In the genomic region with DNA sequence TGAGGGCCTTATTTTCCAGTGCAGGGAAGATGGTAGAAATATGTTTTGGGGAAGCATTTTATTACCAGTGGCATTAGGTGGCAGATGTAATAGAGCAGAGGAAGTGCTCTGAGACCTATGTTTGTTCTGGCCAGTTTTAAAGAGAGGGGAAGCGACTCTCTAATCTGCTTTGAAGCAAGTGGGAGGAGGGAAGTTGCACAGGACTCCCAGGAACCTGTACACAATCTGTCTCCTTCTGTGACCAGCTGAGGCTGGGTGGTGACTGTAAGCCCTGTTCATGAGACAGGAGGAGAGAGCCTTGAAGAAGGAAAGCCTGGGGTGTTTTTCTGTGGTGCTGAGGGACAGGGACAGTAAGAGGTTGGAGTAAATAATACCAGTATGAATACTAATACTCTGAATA, we compare ENCODE assay signal across 9 cellular contexts.
DNase-seq lines count a peak whose midpoint lies in the region; TF ChIP-seq lines count a peak whose summit lies in the region.
"Had no signal": no experiment of that assay in that cellular context is flagged by ENCODE, and none has a peak within 500 bp of the region (broad histone marks: within the 10 kb centered on the region; RNA-seq: fewer than 3 reads in every experiment).

No MANE protein-coding gene starts in this region.

- peak; percentile 10 for DNase-seq in DMS153 (lab: John Stamatoyannopoulos, UW)
- peak; percentile 58 for DNase-seq in NCI-H524 treated with DMSO at 0.1 percent for 48 hours (lab: John Stamatoyannopoulos, UW)
- DNase-seq in esophagus muscularis mucosa (ENCODE audit: extremely low spot score) = no peak
- DNase-seq in pons (ENCODE audit: low spot score) = peak; percentile 36
- DNase-seq in foreskin melanocyte = no peak
- DNase-seq in dorsolateral prefrontal cortex = no peak
- DNase-seq in activated naive CD4-positive, alpha-beta T cell treated with anti-CD3 and anti-CD28 coated beads, Interleukin-2, amount 10 ng/mL, durations not matched to agents 7 days and 5 days = no peak
- DNase-seq in activated CD4-positive, alpha-beta T cell treated with anti-CD3 and anti-CD28 coated beads, Interleukin-2, amount 50 U/mL, for 48 hours = no peak
- DNase-seq: stimulated activated naive CD8-positive, alpha-beta T cell treated with anti-CD3 and anti-CD28 coated beads, Interleukin-15, amount 100 ng/mL, for 72 hours had no signal

- no peaks in the 10 kb centered on the region for H3K27me3 Mint-ChIP-seq in activated naive CD4-positive, alpha-beta T cell treated with anti-CD3 and anti-CD28 coated beads, Interleukin-2, amount 10 ng/mL, durations not matched to agents 7 days and 5 days
- H3K27me3 Mint-ChIP-seq: stimulated activated naive CD8-positive, alpha-beta T cell treated with anti-CD3 and anti-CD28 coated beads, Interleukin-15, amount 100 ng/mL, for 72 hours had no signal

- H3K4me1 ChIP-seq in esophagus muscularis mucosa = peaks cover 45 to 67% (median 54%) of the 10 kb centered on the region in 4 donors

- peak; percentile 4 for TF ChIP-seq POLR2A in esophagus muscularis mucosa (IDR thresholded peaks at IDR 0.05; ENCODE audit: low read depth)

- WGBS in esophagus muscularis mucosa = 20% methylated on average over 1 of the region's 1 CpG

- no peak for TF ChIP-seq CTCF in esophagus muscularis mucosa (IDR thresholded peaks at IDR 0.05)
- no peak for TF ChIP-seq CTCF in dorsolateral prefrontal cortex (IDR thresholded peaks at IDR 0.05 in 54 of 56, conservative IDR thresholded peaks at IDR 0.05 in 2 of 56; ENCODE audit: low read depth in 1 of 56, partially characterized antibody in 56 of 56)

- H3K27me3 ChIP-seq in esophagus muscularis mucosa (no peaks in the 10 kb centered on the region), dorsolateral prefrontal cortex (no peaks in the 10 kb centered on the region)

- H3K36me3 Mint-ChIP-seq in activated naive CD4-positive, alpha-beta T cell treated with anti-CD3 and anti-CD28 coated beads, Interleukin-2, amount 10 ng/mL, durations not matched to agents 7 days and 5 days = peaks cover 45% of the 10 kb centered on the region

- H3K4me3 ChIP-seq in esophagus muscularis mucosa (peak overlapping the region; percentile 50 to 67 (median 56)), dorsolateral prefrontal cortex (no peak overlapping the region)

- intact Hi-C loops in esophagus muscularis mucosa (cut with DNase I) = loop anchor here (5.0 to 10.0 kb wide), 2 partner anchors 57 to 160 kb away; no protein-coding TSS in a partner anchor
- intact Hi-C loops in dorsolateral prefrontal cortex (cut with DNase I) = no loop called here

- H3K27ac ChIP-seq in esophagus muscularis mucosa (replicated peaks in 1 of 4) (peak overlapping the region; percentile 90 to 98 (median 94)), dorsolateral prefrontal cortex (peak overlapping the region in 7 of 59 donors; percentile 10 to 59 (median 21))

- no peak for TF ChIP-seq EP300 in esophagus muscularis mucosa (IDR thresholded peaks at IDR 0.05)

- CTCF ChIA-PET in activated naive CD4-positive, alpha-beta T cell treated with anti-CD3 and anti-CD28 coated beads, Interleukin-2, amount 10 ng/mL, durations not matched to agents 7 days and 5 days (lab: Charles Lee) = interaction anchor here (1.2 kb wide), 1 partner anchor 535 kb away, joined by 3 read pairs; no protein-coding TSS in a partner anchor

- H3K9me3 Mint-ChIP-seq in activated naive CD4-positive, alpha-beta T cell treated with anti-CD3 and anti-CD28 coated beads, Interleukin-2, amount 10 ng/mL, durations not matched to agents 7 days and 5 days = no peaks in the 10 kb centered on the region
- H3K9me3 Mint-ChIP-seq: stimulated activated naive CD8-positive, alpha-beta T cell treated with anti-CD3 and anti-CD28 coated beads, Interleukin-15, amount 100 ng/mL, for 72 hours had no signal

- H3K9me3 ChIP-seq in esophagus muscularis mucosa = no peaks in the 10 kb centered on the region

- H3K36me3 ChIP-seq in esophagus muscularis mucosa = peaks cover 0 to 19% (median 8%) of the 10 kb centered on the region in 4 donors

- H3K27ac Mint-ChIP-seq in activated naive CD4-positive, alpha-beta T cell treated with anti-CD3 and anti-CD28 coated beads, Interleukin-2, amount 10 ng/mL, durations not matched to agents 7 days and 5 days = no peak overlapping the region

- no peak overlapping the region for H3K4me3 Mint-ChIP-seq in activated naive CD4-positive, alpha-beta T cell treated with anti-CD3 and anti-CD28 coated beads, Interleukin-2, amount 10 ng/mL, durations not matched to agents 7 days and 5 days
- H3K4me3 Mint-ChIP-seq: stimulated activated naive CD8-positive, alpha-beta T cell treated with anti-CD3 and anti-CD28 coated beads, Interleukin-15, amount 100 ng/mL, for 72 hours had no signal

- H3K4me1 Mint-ChIP-seq in activated naive CD4-positive, alpha-beta T cell treated with anti-CD3 and anti-CD28 coated beads, Interleukin-2, amount 10 ng/mL, durations not matched to agents 7 days and 5 days = peaks cover 41% of the 10 kb centered on the region

Comparison
In these comparisons a context has a peak if more than half of its experiments do, and no peak if none do; other contexts are left out.
1. DNase-seq: peak in DMS153 (single experiment), NCI-H524 treated with DMSO at 0.1 percent for 48 hours (single experiment) and pons (single experiment); none in esophagus muscularis mucosa (single experiment), foreskin melanocyte (single experiment), dorsolateral prefrontal cortex (0 of 10), activated naive CD4-positive, alpha-beta T cell treated with anti-CD3 and anti-CD28 coated beads, Interleukin-2, amount 10 ng/mL, durations not matched to agents 7 days and 5 days (single experiment) and activated CD4-positive, alpha-beta T cell treated with anti-CD3 and anti-CD28 coated beads, Interleukin-2, amount 50 U/mL, for 48 hours (0 of 2).
2. H3K4me3 ChIP-seq: peak in esophagus muscularis mucosa (4 of 4); none in dorsolateral prefrontal cortex (0 of 59).